In the genomic region with DNA sequence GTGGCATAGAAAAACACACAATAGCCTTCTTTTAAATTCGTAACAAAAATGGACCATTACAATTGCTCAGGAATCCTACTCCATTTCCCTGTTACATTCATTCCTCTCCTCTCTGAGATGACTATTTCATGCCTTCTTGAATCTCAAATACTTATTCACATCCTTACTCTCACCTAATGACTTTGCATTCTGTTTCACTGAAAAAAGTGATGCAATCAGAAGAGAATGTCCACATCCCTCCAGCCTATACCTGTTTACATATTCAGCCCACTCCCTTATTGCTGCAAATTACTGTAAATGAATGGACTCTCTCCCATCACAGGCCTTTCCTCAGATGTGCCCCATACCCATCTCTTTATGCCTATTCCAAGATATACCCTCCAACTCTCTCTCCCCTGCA, we compare ENCODE assay signal across 25 cellular contexts. TPM values are rescaled to one million over a fixed set of nuclear protein-coding genes. Genes with fewer than 3 reads are reported as not detected.
"Had no signal": no experiment of that assay in that cellular context is flagged by ENCODE, and none has a peak within 500 bp of the region (broad histone marks: within the 10 kb centered on the region; RNA-seq: fewer than 3 reads in every experiment).

No MANE protein-coding gene starts in this region.

- FAIRE-seq: endothelial cell of umbilical vein had no signal

- ATAC-seq: activated CD8-positive, alpha-beta T cell treated with anti-CD3 and anti-CD28 coated beads, Interleukin-2, amount 10 ng/mL, durations not matched to agents 7 days and 5 days; activated naive CD8-positive, alpha-beta T cell treated with anti-CD3 and anti-CD28 coated beads, Interleukin-2, amount 50 U/mL, for 24 hours; mucosa of descending colon had no signal

- H3K4me3 ChIP-seq: ascending aorta, mucosa of descending colon, right atrium auricular region, skin epidermis, suprapubic skin had no signal

- DNase-seq: activated CD4-positive, alpha-beta T cell treated with anti-CD3 and anti-CD28 coated beads, Interleukin-2, amount 10 ng/mL, durations not matched to agents 7 days and 5 days; activated CD8-positive, alpha-beta T cell treated with anti-CD3 and anti-CD28 coated beads, Interleukin-2, amount 10 ng/mL, durations not matched to agents 7 days and 5 days; activated naive CD4-positive, alpha-beta T cell treated with anti-CD3 and anti-CD28 coated beads, Interleukin-2, amount 10 ng/mL, durations not matched to agents 7 days and 5 days; activated naive CD8-positive, alpha-beta T cell treated with anti-CD3 and anti-CD28 coated beads, Interleukin-2, amount 50 U/mL, for 24 hours; activated T-cell treated with anti-CD3 and anti-CD28 coated beads, Interleukin-2, amount 50 U/mL, for 24 hours; effector memory CD4-positive, alpha-beta T cell; foreskin melanocyte; glutamatergic neuron; hippocampal formation; islet precursor cell; left ventricle myocardium superior; mucosa of descending colon; naive B cell; T1000; trophoblast cell had no signal

- H3K27me3 ChIP-seq: ascending aorta, right atrium auricular region, suprapubic skin had no signal

- H3K9me3 ChIP-seq: ascending aorta, mucosa of descending colon, right atrium auricular region, suprapubic skin had no signal

- H3K36me3 ChIP-seq: ascending aorta, right atrium auricular region, suprapubic skin had no signal

- H3K4me1 ChIP-seq: right atrium auricular region, suprapubic skin had no signal

- H3K27ac ChIP-seq: ascending aorta, right atrium auricular region, skin epidermis, suprapubic skin had no signal

RNA-seq across cellular contexts. Expression of gene TAAR1, which starts 8.6 kb away (rescaled TPM):
- total RNA-seq: activated CD4-positive, alpha-beta T cell treated with anti-CD3 and anti-CD28 coated beads, Interleukin-2, amount 10 ng/mL, durations not matched to agents 7 days and 5 days; activated CD8-positive, alpha-beta T cell treated with anti-CD3 and anti-CD28 coated beads, Interleukin-2, amount 10 ng/mL, durations not matched to agents 7 days and 5 days; ascending aorta; cerebellum; endothelial cell of umbilical vein; left ventricle myocardium superior; mucosa of descending colon; neural crest cell; osteoblast; progenitor cell of endocrine pancreas; right atrium auricular region; suprapubic skin; T-helper 1 cell treated with Interleukin-12 subunit alpha and Interleukin-12 subunit beta and Interleukin-4 antibody, amounts not matched to agents 30 ng/mL and 1 ng/mL, for 36 hours had no signal
- polyA plus RNA-seq: endothelial cell of umbilical vein had no signal

RNA-seq across cellular contexts. Expression of gene TAAR2, which starts 26.3 kb away (rescaled TPM):
- total RNA-seq: activated CD4-positive, alpha-beta T cell treated with anti-CD3 and anti-CD28 coated beads, Interleukin-2, amount 10 ng/mL, durations not matched to agents 7 days and 5 days; activated CD8-positive, alpha-beta T cell treated with anti-CD3 and anti-CD28 coated beads, Interleukin-2, amount 10 ng/mL, durations not matched to agents 7 days and 5 days; ascending aorta; cerebellum; endothelial cell of umbilical vein; left ventricle myocardium superior; mucosa of descending colon; neural crest cell; osteoblast; progenitor cell of endocrine pancreas; right atrium auricular region; suprapubic skin; T-helper 1 cell treated with Interleukin-12 subunit alpha and Interleukin-12 subunit beta and Interleukin-4 antibody, amounts not matched to agents 30 ng/mL and 1 ng/mL, for 36 hours had no signal
- polyA plus RNA-seq: endothelial cell of umbilical vein had no signal
